In genomic region chr10:101840741-101841453, GRCh38 we compare ENCODE assay signal across 8 cellular contexts. TPM values are rescaled to one million over a fixed set of nuclear protein-coding genes. Genes with fewer than 3 reads are reported as not detected.
DNase-seq lines count a peak whose midpoint lies in the region; ATAC-seq, FAIRE-seq and TF ChIP-seq lines count a peak whose summit lies in the region.

No MANE protein-coding gene starts in this region.

- peak overlapping the region; percentile 36 for H3K4me3 ChIP-seq in fibroblast of pulmonary artery (replicated peaks; ENCODE audit: low read depth, low read length)
- peak overlapping the region; percentile 27 to 59 for H3K4me3 ChIP-seq in stomach smooth muscle (ENCODE audit: low read length in 2 of 2)

- no peaks in the 10 kb centered on the region for H3K9me3 Mint-ChIP-seq in IgD-negative memory B cell
- H3K9me3 Mint-ChIP-seq in natural killer cell treated with Interleukin-12 subunit alpha and Interleukin-12 subunit beta and Interleukin-15 and Interleukin-18, amount 100 ng/mL, for 72 hours, result no peaks in the 10 kb centered on the region

- H3K4me3 Mint-ChIP-seq in IgD-negative memory B cell, result peak overlapping the region; percentile 68 to 97 (median 91)
- H3K4me3 Mint-ChIP-seq in natural killer cell treated with Interleukin-12 subunit alpha and Interleukin-12 subunit beta and Interleukin-15 and Interleukin-18, amount 100 ng/mL, for 72 hours, result peak overlapping the region; percentile 90

- peak; percentile 94 for TF ChIP-seq CTCF in fibroblast of pulmonary artery (IDR thresholded peaks at IDR 0.05; ENCODE audit: low read length, missing control alignments)

- peaks cover 0 to 9% of the 10 kb centered on the region in 2 donors for H3K27me3 ChIP-seq in stomach smooth muscle (ENCODE audit: control insufficient read depth in 1 of 2, insufficient read depth in 2 of 2, low read length in 2 of 2)

- H3K27me3 Mint-ChIP-seq in IgD-negative memory B cell, result peaks cover 3% of the 10 kb centered on the region
- peaks cover 6 to 12% of the 10 kb centered on the region in 2 donors for H3K27me3 Mint-ChIP-seq in natural killer cell treated with Interleukin-12 subunit alpha and Interleukin-12 subunit beta and Interleukin-15 and Interleukin-18, amount 100 ng/mL, for 72 hours

- H3K9ac ChIP-seq in stomach smooth muscle (ENCODE audit: low read length in 2 of 2), result no peak overlapping the region

- no peaks in the 10 kb centered on the region for H3K36me3 Mint-ChIP-seq in IgD-negative memory B cell
- no peaks in the 10 kb centered on the region for H3K36me3 Mint-ChIP-seq in natural killer cell treated with Interleukin-12 subunit alpha and Interleukin-12 subunit beta and Interleukin-15 and Interleukin-18, amount 100 ng/mL, for 72 hours

- peak overlapping the region; percentile 27 to 84 (median 55) for H3K27ac Mint-ChIP-seq in IgD-negative memory B cell
- peak overlapping the region; percentile 24 to 91 for H3K27ac Mint-ChIP-seq in natural killer cell treated with Interleukin-12 subunit alpha and Interleukin-12 subunit beta and Interleukin-15 and Interleukin-18, amount 100 ng/mL, for 72 hours

- peaks cover 19% of the 10 kb centered on the region for H3K4me1 ChIP-seq in stomach smooth muscle (ENCODE audit: control insufficient read depth, insufficient read depth, low read length)

- no peaks in the 10 kb centered on the region for H3K9me3 ChIP-seq in stomach smooth muscle (ENCODE audit: control insufficient read depth in 2 of 2, low read length in 2 of 2)

- peak; percentile 68 for ATAC-seq in GM21447 (IDR thresholded peaks at IDR 0.05; ENCODE audit: unreplicated experiment)
- peak; percentile 85 to 86 for ATAC-seq in natural killer cell treated with Interleukin-12 subunit alpha and Interleukin-12 subunit beta and Interleukin-15 and Interleukin-18, amount 100 ng/mL, for 72 hours

- H3K36me3 ChIP-seq in stomach smooth muscle (ENCODE audit: control insufficient read depth in 2 of 2, insufficient read depth in 2 of 2, low read length in 2 of 2), result peaks cover 0 to 5% of the 10 kb centered on the region in 2 donors

- H3K27ac ChIP-seq in stomach smooth muscle (ENCODE audit: low read length), result no peak overlapping the region

- DNase-seq in Caki2 (ENCODE audit: low read depth) (peak; percentile 55), RCC 7860 (ENCODE audit: low spot score) (peak; percentile 51), fibroblast of pulmonary artery (ENCODE audit: low read depth) (peak; percentile 87)
- peak; percentile 63 for DNase-seq in activated effector memory CD4-positive, alpha-beta T cell treated with Interleukin-2 at 50 U/mL for 16 hours
- DNase-seq in natural killer cell treated with Interleukin-12 subunit alpha and Interleukin-12 subunit beta and Interleukin-15 and Interleukin-18, amount 100 ng/mL, for 72 hours (ENCODE audit: low spot score), result peak; percentile 91

- peaks cover 26 to 47% (median 38%) of the 10 kb centered on the region in 3 donors for H3K4me1 Mint-ChIP-seq in IgD-negative memory B cell
- H3K4me1 Mint-ChIP-seq in natural killer cell treated with Interleukin-12 subunit alpha and Interleukin-12 subunit beta and Interleukin-15 and Interleukin-18, amount 100 ng/mL, for 72 hours (ENCODE audit: low read depth in 2 of 2), result peaks cover 32 to 34% of the 10 kb centered on the region in 2 donors

- no peak for FAIRE-seq in RCC 7860 (lab: Jason Lieb, UNC)

- in situ Hi-C loops in Caki2 (cut with HindIII; ENCODE audit: low pct_unique_long_range_greater_than_20kb, low sequenced_read_pairs), result no loop called here

RNA-seq across cellular contexts. Expression of gene KCNIP2, which starts 2.7 kb away (rescaled TPM):
- 0.20 TPM in 1 of 2 replicates, not detected in the other for total RNA-seq in Caki2 (2014; rRNA removed; shearing (Covaris generic); ENCODE audit: low replicate concordance)
- polyA plus RNA-seq in IgD-negative memory B cell, result 14.5 TPM
- total RNA-seq in natural killer cell treated with Interleukin-12 subunit alpha and Interleukin-12 subunit beta and Interleukin-15 and Interleukin-18, amount 100 ng/mL, for 72 hours, result 1 to 10 TPM; 2.2 to 6.8 TPM

RNA-seq across cellular contexts. Expression of gene OGA, which starts 22.7 kb away (rescaled TPM):
- total RNA-seq in Caki2 (2014; rRNA removed; shearing (Covaris generic); ENCODE audit: low replicate concordance), result 26.4 and 58.9 TPM in 2 replicates
- 47.8 TPM for polyA plus RNA-seq in IgD-negative memory B cell
- 100 to 1,000 TPM; 174 to 237 TPM for total RNA-seq in natural killer cell treated with Interleukin-12 subunit alpha and Interleukin-12 subunit beta and Interleukin-15 and Interleukin-18, amount 100 ng/mL, for 72 hours

RNA-seq across cellular contexts. Expression of gene NPM3, which starts 57.7 kb away (rescaled TPM):
- total RNA-seq in Caki2 (2014; rRNA removed; shearing (Covaris generic); ENCODE audit: low replicate concordance), result 73.2 and 172 TPM in 2 replicates
- 2.9 TPM for polyA plus RNA-seq in IgD-negative memory B cell
- 100 to 1,000 TPM in 1 of 2 donors, 10 to 100 TPM in 1; 52.5 to 157 TPM for total RNA-seq in natural killer cell treated with Interleukin-12 subunit alpha and Interleukin-12 subunit beta and Interleukin-15 and Interleukin-18, amount 100 ng/mL, for 72 hours
